ENCODE assay signal across 9 cellular contexts in the genomic region with DNA sequence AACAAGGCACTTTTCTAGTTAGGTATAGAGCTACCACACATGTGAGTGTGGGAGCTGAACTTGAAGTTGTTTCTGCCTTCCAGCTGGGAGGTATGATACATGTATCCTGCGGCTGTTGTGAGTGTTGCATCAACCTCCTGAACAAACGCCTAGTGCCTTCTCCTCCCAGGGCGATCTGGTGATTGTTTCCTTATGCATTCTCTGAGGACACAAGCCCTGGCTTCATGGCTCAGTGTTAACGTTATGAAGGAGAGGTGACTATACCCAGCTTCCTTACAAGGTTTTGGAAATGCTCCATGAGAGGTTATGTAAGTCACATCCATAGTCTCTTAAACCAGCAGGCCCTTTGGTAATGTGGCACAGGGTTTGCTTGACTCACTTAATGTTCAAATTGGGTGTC.
DNase-seq lines count a peak whose midpoint lies in the region; ATAC-seq, FAIRE-seq and TF ChIP-seq lines count a peak whose summit lies in the region.
"Had no signal": no experiment of that assay in that cellular context is flagged by ENCODE, and none has a peak within 500 bp of the region (broad histone marks: within the 10 kb centered on the region; RNA-seq: fewer than 3 reads in every experiment).

No MANE protein-coding gene starts in this region.

- H3K36me3 Mint-ChIP-seq in GM23338 (ENCODE audit: low read depth) = no peaks in the 10 kb centered on the region

- peaks cover 1% of the 10 kb centered on the region for H3K27me3 Mint-ChIP-seq in GM23338 (ENCODE audit: insufficient read depth, low read depth, poor library complexity)

- H3K79me2 ChIP-seq in GM23338 (replicated peaks; ENCODE audit: insufficient read depth) (peaks cover 13% of the 10 kb centered on the region), fibroblast of lung (ENCODE audit: control insufficient read depth, insufficient read depth, low read length) (peaks cover 44% of the 10 kb centered on the region)

- TF ChIP-seq CTCF in GM23338 (conservative IDR thresholded peaks at IDR 0.05; ENCODE audit: low read depth in 2 of 2) (no peak), fibroblast of lung (conservative IDR thresholded peaks at IDR 0.05 in 1 of 2, IDR thresholded peaks at IDR 0.05 in 1 of 2; ENCODE audit: low read depth in 1 of 2, low read length in 2 of 2) (no peak)

- peak; percentile 65 for FAIRE-seq in RCC 7860 (lab: Jason Lieb, UNC)
- FAIRE-seq: pancreas had no signal

- no peak overlapping the region for H3K4me3 Mint-ChIP-seq in GM23338

- H3K4me1 Mint-ChIP-seq in GM23338 = peaks cover 49% of the 10 kb centered on the region

- H3K9me3 ChIP-seq in fibroblast of lung (ENCODE audit: control insufficient read depth, insufficient read depth, low read depth, low read length) = no peaks in the 10 kb centered on the region
- no peaks in the 10 kb centered on the region for H3K9me3 ChIP-seq in skeletal muscle satellite cell (replicated peaks; ENCODE audit: low read length)
- H3K9me3 ChIP-seq: pancreas had no signal

- ATAC-seq in GM23338 = peak; percentile 47; the same call in 2 of the 3 replicates

- H3K4me2 ChIP-seq in GM23338 (no peak overlapping the region), fibroblast of lung (ENCODE audit: extremely low read depth, insufficient read depth, low read length) (peak overlapping the region; percentile 9), skeletal muscle satellite cell (ENCODE audit: low read length) (peak overlapping the region; percentile 71)

- peak overlapping the region; percentile 30; the same call in 1 of the 2 replicates for H3K27ac Mint-ChIP-seq in GM23338

- no peaks in the 10 kb centered on the region for H3F3A ChIP-seq in GM23338 (replicated peaks; ENCODE audit: low read depth)

- H3K27ac ChIP-seq in GM23338 (ENCODE audit: low read depth) (no peak overlapping the region), fibroblast of lung (ENCODE audit: insufficient read depth, low read length) (peak overlapping the region; percentile 35)
- H3K27ac ChIP-seq: pancreas had no signal

- peaks cover 19% of the 10 kb centered on the region; the same call in 1 of the 2 replicates for H4K20me1 ChIP-seq in GM23338 (replicated peaks; ENCODE audit: insufficient read depth)
- H4K20me1 ChIP-seq in fibroblast of lung (ENCODE audit: control insufficient read depth, extremely low read depth, insufficient read depth, low read length) = no peaks in the 10 kb centered on the region

- H3K9me2 ChIP-seq in GM23338 (ENCODE audit: insufficient read depth) = no peaks in the 10 kb centered on the region

- no peaks in the 10 kb centered on the region for H3K36me3 ChIP-seq in GM23338 (ENCODE audit: insufficient read depth)
- H3K36me3 ChIP-seq in fibroblast of lung (ENCODE audit: control insufficient read depth, insufficient read depth, low read length) = no peaks in the 10 kb centered on the region
- H3K36me3 ChIP-seq in skeletal muscle satellite cell (ENCODE audit: insufficient read depth, low read length) = no peaks in the 10 kb centered on the region
- H3K36me3 ChIP-seq: pancreas had no signal

- no peaks in the 10 kb centered on the region for H3K9me3 Mint-ChIP-seq in GM23338

- peaks cover 17% of the 10 kb centered on the region for H3K4me1 ChIP-seq in GM23338 (ENCODE audit: insufficient read depth)
- H3K4me1 ChIP-seq in fibroblast of lung (ENCODE audit: control insufficient read depth, extremely low read depth, insufficient read depth, low read length) = peaks cover 25% of the 10 kb centered on the region
- peaks cover 58% of the 10 kb centered on the region for H3K4me1 ChIP-seq in skeletal muscle satellite cell (ENCODE audit: control insufficient read depth, insufficient read depth, low read length)

- H2AFZ ChIP-seq in GM23338 (no peak overlapping the region), fibroblast of lung (ENCODE audit: low read length) (no peak overlapping the region)

- no peak overlapping the region for H3K4me3 ChIP-seq in GM23338
- no peak overlapping the region for H3K4me3 ChIP-seq in fibroblast of lung (replicated peaks in 1 of 4; ENCODE audit: control extremely low read depth in 1 of 4, insufficient read depth in 1 of 4, low read depth in 3 of 4, low read length in 4 of 4)
- H3K4me3 ChIP-seq in skeletal muscle satellite cell (ENCODE audit: low read length) = no peak overlapping the region
- H3K4me3 ChIP-seq: pancreas had no signal

- no peak overlapping the region for H3K9ac ChIP-seq in fibroblast of lung (ENCODE audit: insufficient read depth, low read length)
- peak overlapping the region; percentile 50 for H3K9ac ChIP-seq in skeletal muscle satellite cell (ENCODE audit: low read depth, low read length)

- DNase-seq in GM23338 (ENCODE audit: low spot score) = no peak
- peak; percentile 82 for DNase-seq in RCC 7860 (ENCODE audit: low spot score)
- peak; percentile 93 to 95 for DNase-seq in fibroblast of lung (ENCODE audit: low read depth in 2 of 2)
- no peak for DNase-seq in stimulated activated CD4-positive, alpha-beta T cell treated with anti-CD3 and anti-CD28 coated beads, Interleukin-4, amount 100 ng/mL, for 24 hours
- DNase-seq in SKM-1 treated with dmso at 0.1 percent for 144 hours (lab: John Stamatoyannopoulos, UW; ENCODE audit: unreplicated experiment) = no peak
- no peak for DNase-seq in activated effector memory CD4-positive, alpha-beta T cell treated with anti-CD3 and anti-CD28 coated beads, Interleukin-2, amount 50 U/mL, for 16 hours
- DNase-seq in NK-92 (lab: John Stamatoyannopoulos, UW; ENCODE audit: unreplicated experiment) = no peak
- DNase-seq: pancreas had no signal

- no peaks in the 10 kb centered on the region for H3K27me3 ChIP-seq in GM23338 (ENCODE audit: insufficient read depth)
- H3K27me3 ChIP-seq in fibroblast of lung (ENCODE audit: control insufficient read depth, insufficient read depth, low read length) = no peaks in the 10 kb centered on the region
- no peaks in the 10 kb centered on the region for H3K27me3 ChIP-seq in skeletal muscle satellite cell (ENCODE audit: control insufficient read depth, insufficient read depth, low read length)
- H3K27me3 ChIP-seq: pancreas had no signal

TF ChIP-seq in GM23338, 12 proteins besides CTCF, POLR2A, EP300 and RAD21:
- no peak for TF ChIP-seq STAT1 (IDR thresholded peaks at IDR 0.05; ENCODE audit: unreplicated experiment)
TF ChIP-seq in GM23338: peak in this region for 0.

Comparison
In these comparisons a context has a peak if more than half of its experiments do, and no peak if none do; other contexts are left out.
1. DNase-seq: peak in RCC 7860 (single experiment) and fibroblast of lung (2 of 2); none in GM23338 (single experiment), stimulated activated CD4-positive, alpha-beta T cell treated with anti-CD3 and anti-CD28 coated beads, Interleukin-4, amount 100 ng/mL, for 24 hours (single experiment), SKM-1 treated with dmso at 0.1 percent for 144 hours (single experiment), activated effector memory CD4-positive, alpha-beta T cell treated with anti-CD3 and anti-CD28 coated beads, Interleukin-2, amount 50 U/mL, for 16 hours (single experiment) and NK-92 (single experiment).